ENCODE assay signal across 8 cellular contexts in the genomic region with DNA sequence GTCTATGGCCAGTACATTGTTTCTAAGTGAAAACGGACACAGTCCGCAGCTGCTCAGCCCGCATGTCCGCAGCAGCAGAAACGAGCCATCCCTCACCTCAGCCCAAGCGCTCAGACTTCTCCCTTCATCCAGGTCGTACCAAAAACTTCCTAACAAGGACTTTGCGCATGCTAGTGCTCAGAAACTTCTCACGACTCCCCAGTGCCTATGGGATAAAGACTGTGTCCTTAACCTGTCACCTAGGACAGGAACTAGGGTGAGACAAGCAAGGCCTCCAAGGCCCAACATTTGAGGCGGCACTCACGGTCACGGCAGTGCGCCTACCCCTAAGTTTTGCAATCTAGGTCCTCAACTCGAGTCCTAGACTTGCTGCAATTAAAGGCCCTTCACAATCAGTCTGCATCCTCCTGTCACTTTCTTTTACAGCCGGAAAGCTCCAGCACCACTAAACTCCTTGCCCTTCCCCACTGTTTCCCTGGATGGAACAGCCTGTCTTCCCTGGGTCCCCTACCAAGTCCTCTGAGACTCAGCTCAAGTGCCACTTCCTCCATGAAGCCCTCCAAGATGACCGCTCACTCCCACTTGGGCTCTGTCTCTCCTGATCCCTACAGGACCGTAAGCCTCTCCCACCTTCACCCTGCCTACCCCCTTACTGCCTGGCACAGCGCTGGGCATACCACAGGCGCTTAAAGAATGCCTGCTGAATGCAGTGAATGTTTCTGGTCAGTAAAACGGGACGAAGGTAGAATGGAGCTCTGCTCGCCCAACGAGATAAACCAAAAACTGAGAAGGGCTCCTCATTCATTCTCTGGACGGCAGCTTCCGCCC.
DNase-seq lines count a peak whose midpoint lies in the region; ATAC-seq lines count a peak whose summit lies in the region.

No MANE protein-coding gene starts in this region.

- intact Hi-C loops in dendritic cell treated with granulocyte-macrophage colony-stimulating factor and Interleukin-4, amounts not matched to agents 40 ng/mL and 50 ng/mL, for 4 days (cut with micrococcal nuclease): no loop called here

- H3K27ac Mint-ChIP-seq in dendritic cell treated with granulocyte-macrophage colony-stimulating factor and Interleukin-4, amounts not matched to agents 40 ng/mL and 50 ng/mL, for 4 days: peak overlapping the region; percentile 68

- H3K9me3 ChIP-seq in NT2/D1 (ENCODE audit: insufficient read depth, low read length) (peaks cover 14% of the 10 kb centered on the region), mucosa of rectum (ENCODE audit: control insufficient read depth in 2 of 2, low read length in 2 of 2) (no peaks in the 10 kb centered on the region)

- H3K4me1 ChIP-seq in NT2/D1 (ENCODE audit: insufficient read depth, insufficient read length) (peaks cover 15% of the 10 kb centered on the region), mucosa of rectum (ENCODE audit: control insufficient read depth in 2 of 2, insufficient read depth in 2 of 2, low read length in 2 of 2) (peaks cover 18 to 30% of the 10 kb centered on the region in 2 donors)

- DNase-seq in NCI-H510A treated with DMSO at 0.1 percent for 48 hours (lab: John Stamatoyannopoulos, UW) (peak; percentile 21), NCI-H510A (lab: John Stamatoyannopoulos, UW) (no peak), NT2/D1 (ENCODE audit: low read depth, low spot score) (no peak), hypothalamus (lab: John Stamatoyannopoulos, UW) (no peak)

- ATAC-seq in GM19467 (IDR thresholded peaks at IDR 0.05; ENCODE audit: unreplicated experiment) (no peak), GM19328 (IDR thresholded peaks at IDR 0.05; ENCODE audit: unreplicated experiment) (no peak)

- H3K27me3 ChIP-seq in NT2/D1 (ENCODE audit: insufficient read depth, insufficient read length) (no peaks in the 10 kb centered on the region), mucosa of rectum (ENCODE audit: control insufficient read depth in 2 of 2, insufficient read depth in 2 of 2, low read length in 2 of 2) (no peaks in the 10 kb centered on the region)

- H3K9me3 Mint-ChIP-seq in dendritic cell treated with granulocyte-macrophage colony-stimulating factor and Interleukin-4, amounts not matched to agents 40 ng/mL and 50 ng/mL, for 4 days: no peaks in the 10 kb centered on the region

- H3K4me1 Mint-ChIP-seq in dendritic cell treated with granulocyte-macrophage colony-stimulating factor and Interleukin-4, amounts not matched to agents 40 ng/mL and 50 ng/mL, for 4 days (ENCODE audit: low read depth): peaks cover 69% of the 10 kb centered on the region

- H3K27me3 Mint-ChIP-seq in dendritic cell treated with granulocyte-macrophage colony-stimulating factor and Interleukin-4, amounts not matched to agents 40 ng/mL and 50 ng/mL, for 4 days: peaks cover 4% of the 10 kb centered on the region

- H3K4me3 ChIP-seq in NT2/D1 (ENCODE audit: insufficient read length, low read depth): peak overlapping the region; percentile 64
- H3K4me3 ChIP-seq in mucosa of rectum (ENCODE audit: low read length in 2 of 2): peak overlapping the region; percentile 82 to 83

- peaks cover 1% of the 10 kb centered on the region for H3K36me3 Mint-ChIP-seq in dendritic cell treated with granulocyte-macrophage colony-stimulating factor and Interleukin-4, amounts not matched to agents 40 ng/mL and 50 ng/mL, for 4 days (ENCODE audit: low read depth)

- H3K27ac ChIP-seq in mucosa of rectum (ENCODE audit: low read depth in 2 of 2, low read length in 2 of 2): peak overlapping the region; percentile 85 to 88

- peak overlapping the region; percentile 96 for H3K9ac ChIP-seq in NT2/D1 (ENCODE audit: insufficient read length, low read depth)
- H3K9ac ChIP-seq in mucosa of rectum (ENCODE audit: low read depth in 1 of 2, low read length in 2 of 2): peak overlapping the region; percentile 61 to 86

- H3K36me3 ChIP-seq in NT2/D1 (ENCODE audit: insufficient read depth, insufficient read length, low read length) (peaks cover 21% of the 10 kb centered on the region), mucosa of rectum (ENCODE audit: control insufficient read depth in 2 of 2, insufficient read depth in 2 of 2, low read length in 2 of 2) (no peaks in the 10 kb centered on the region)

- peak overlapping the region; percentile 78 for H3K4me3 Mint-ChIP-seq in dendritic cell treated with granulocyte-macrophage colony-stimulating factor and Interleukin-4, amounts not matched to agents 40 ng/mL and 50 ng/mL, for 4 days
